ENCODE assay signal across 9 cellular contexts in the genomic region with DNA sequence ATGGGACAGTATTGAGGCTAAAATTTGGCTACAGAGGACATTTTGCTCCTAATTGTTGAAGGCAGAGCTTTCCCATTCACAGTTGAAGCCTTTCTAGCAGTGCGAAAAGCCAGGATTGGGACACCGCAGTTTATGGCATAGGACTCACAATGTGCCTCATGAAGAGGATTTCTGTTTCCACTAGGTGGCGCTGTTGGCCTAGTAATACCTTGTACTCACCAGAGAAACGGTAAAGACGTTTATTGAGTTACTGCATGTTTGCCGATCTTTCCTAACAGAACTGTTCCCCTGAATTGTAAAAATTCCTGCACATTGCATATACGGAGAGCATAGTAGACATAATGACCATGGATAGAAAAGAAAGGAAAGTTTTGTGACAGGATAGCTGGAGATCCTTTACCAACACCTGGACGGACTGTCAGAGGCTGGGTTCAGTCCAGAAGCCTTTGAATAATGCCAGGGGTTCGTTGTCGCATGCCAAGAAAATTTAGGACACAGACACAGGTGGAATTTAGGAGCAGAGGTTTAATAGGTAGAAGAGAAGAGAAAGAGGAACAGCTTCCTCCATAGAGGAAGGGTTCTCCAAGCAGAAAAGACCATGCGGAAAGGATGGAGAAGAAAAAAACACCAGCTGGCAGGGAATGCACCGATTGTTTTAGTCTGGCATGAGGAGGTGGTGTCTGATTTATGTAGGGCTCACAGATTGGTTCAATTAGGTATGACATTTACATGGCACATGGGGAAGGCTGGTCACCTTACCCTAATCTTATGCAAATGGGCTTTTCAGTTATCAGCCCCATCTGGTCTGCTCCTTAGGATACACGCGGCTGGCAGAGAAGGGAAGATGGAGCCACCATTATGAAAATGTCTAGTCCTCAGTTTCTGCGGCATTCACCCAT. TPM values are rescaled to one million over a fixed set of nuclear protein-coding genes. Genes with fewer than 3 reads are reported as not detected.
A peak's percentile ranks its signal among the peaks of the same experiment; 100 is the strongest.
DNase-seq lines count a peak whose midpoint lies in the region; ATAC-seq and TF ChIP-seq lines count a peak whose summit lies in the region.
"Had no signal": no experiment of that assay in that cellular context is flagged by ENCODE, and none has a peak within 500 bp of the region (broad histone marks: within the 10 kb centered on the region; RNA-seq: fewer than 3 reads in every experiment).

No MANE protein-coding gene starts in this region.

- peak; percentile 77 for DNase-seq in activated CD8-positive, alpha-beta memory T cell treated with anti-CD3 and anti-CD28 coated beads, Interleukin-2, amount 10 ng/mL, durations not matched to agents 7 days and 5 days
- DNase-seq in activated CD8-positive, alpha-beta memory T cell treated with anti-CD3 and anti-CD28 coated beads for 24 hours = no peak
- DNase-seq in NCI-H446 treated with DMSO at 0.1 percent for 48 hours (lab: John Stamatoyannopoulos, UW) (peak; percentile 41), fibroblast of lung (ENCODE audit: low read depth in 2 of 2) (peak; percentile 41 to 76), osteocyte (ENCODE audit: extremely low spot score, unreplicated experiment) (peak; percentile 88)
- peak; percentile 41 for DNase-seq in activated CD4-positive, CD25-positive, alpha-beta regulatory T cell treated with anti-CD3 and anti-CD28 coated beads, Interleukin-2, amount 50 U/mL, for 72 hours

- no peak overlapping the region for H3K27ac Mint-ChIP-seq in activated CD8-positive, alpha-beta memory T cell treated with anti-CD3 and anti-CD28 coated beads, Interleukin-2, amount 10 ng/mL, durations not matched to agents 7 days and 5 days
- H3K27ac Mint-ChIP-seq in osteocyte (ENCODE audit: unreplicated experiment) = no peak overlapping the region

- no peaks in the 10 kb centered on the region for H3K9me3 ChIP-seq in fibroblast of lung (ENCODE audit: control insufficient read depth, insufficient read depth, low read depth, low read length)

- no peak overlapping the region for H3K27ac ChIP-seq in fibroblast of lung (ENCODE audit: insufficient read depth, low read length)

- CTCF ChIA-PET in activated CD8-positive, alpha-beta memory T cell treated with anti-CD3 and anti-CD28 coated beads, Interleukin-2, amount 10 ng/mL, durations not matched to agents 7 days and 5 days (lab: Charles Lee) = interaction anchor here (1.5 to 3.1 kb wide), 6 partner anchors 10 to 754 kb away, joined by 3 to 17 read pairs (median 5); partner anchors contain the start of gene OR51D1

- H3K79me2 ChIP-seq in fibroblast of lung (ENCODE audit: control insufficient read depth, insufficient read depth, low read length) = no peaks in the 10 kb centered on the region

- no peaks in the 10 kb centered on the region for H4K20me1 ChIP-seq in fibroblast of lung (ENCODE audit: control insufficient read depth, extremely low read depth, insufficient read depth, low read length)

- H2AFZ ChIP-seq in fibroblast of lung (ENCODE audit: low read length) = no peak overlapping the region

- H3K4me3 ChIP-seq in fibroblast of lung (replicated peaks in 1 of 4; ENCODE audit: control extremely low read depth in 1 of 4, insufficient read depth in 1 of 4, low read depth in 3 of 4, low read length in 4 of 4) = no peak overlapping the region

- peak; percentile 58 to 66 for TF ChIP-seq CTCF in fibroblast of lung (conservative IDR thresholded peaks at IDR 0.05 in 1 of 2, IDR thresholded peaks at IDR 0.05 in 1 of 2; ENCODE audit: low read depth in 1 of 2, low read length in 2 of 2)
- TF ChIP-seq CTCF in osteocyte (IDR thresholded peaks at IDR 0.05) = peak; percentile 83

- peaks cover 36% of the 10 kb centered on the region for H3K27me3 Mint-ChIP-seq in activated CD8-positive, alpha-beta memory T cell treated with anti-CD3 and anti-CD28 coated beads, Interleukin-2, amount 10 ng/mL, durations not matched to agents 7 days and 5 days
- H3K27me3 Mint-ChIP-seq in osteocyte (ENCODE audit: unreplicated experiment) = peaks cover 70% of the 10 kb centered on the region

- no peaks in the 10 kb centered on the region for H3K27me3 ChIP-seq in fibroblast of lung (ENCODE audit: control insufficient read depth, insufficient read depth, low read length)

- no peaks in the 10 kb centered on the region for H3K36me3 ChIP-seq in fibroblast of lung (ENCODE audit: control insufficient read depth, insufficient read depth, low read length)

- no peak overlapping the region for H3K9ac ChIP-seq in fibroblast of lung (ENCODE audit: insufficient read depth, low read length)

- no peak overlapping the region for H3K4me3 Mint-ChIP-seq in activated CD8-positive, alpha-beta memory T cell treated with anti-CD3 and anti-CD28 coated beads, Interleukin-2, amount 10 ng/mL, durations not matched to agents 7 days and 5 days
- H3K4me3 Mint-ChIP-seq in osteocyte (ENCODE audit: unreplicated experiment) = no peak overlapping the region

- H3K4me2 ChIP-seq in fibroblast of lung (ENCODE audit: extremely low read depth, insufficient read depth, low read length) = no peak overlapping the region

- no peaks in the 10 kb centered on the region for H3K36me3 Mint-ChIP-seq in activated CD8-positive, alpha-beta memory T cell treated with anti-CD3 and anti-CD28 coated beads, Interleukin-2, amount 10 ng/mL, durations not matched to agents 7 days and 5 days
- H3K36me3 Mint-ChIP-seq in osteocyte (ENCODE audit: unreplicated experiment) = no peaks in the 10 kb centered on the region

- peaks cover 3% of the 10 kb centered on the region for H3K9me3 Mint-ChIP-seq in activated CD8-positive, alpha-beta memory T cell treated with anti-CD3 and anti-CD28 coated beads, Interleukin-2, amount 10 ng/mL, durations not matched to agents 7 days and 5 days (ENCODE audit: low read depth)
- no peaks in the 10 kb centered on the region for H3K9me3 Mint-ChIP-seq in osteocyte (ENCODE audit: unreplicated experiment)

- H3K4me1 Mint-ChIP-seq in activated CD8-positive, alpha-beta memory T cell treated with anti-CD3 and anti-CD28 coated beads, Interleukin-2, amount 10 ng/mL, durations not matched to agents 7 days and 5 days = no peaks in the 10 kb centered on the region
- H3K4me1 Mint-ChIP-seq in osteocyte (ENCODE audit: unreplicated experiment) = peaks cover 2% of the 10 kb centered on the region

- ATAC-seq in activated CD8-positive, alpha-beta memory T cell treated with anti-CD3 and anti-CD28 coated beads, Interleukin-2, amount 10 ng/mL, durations not matched to agents 7 days and 5 days = peak; percentile 63
- ATAC-seq in HG03432 (IDR thresholded peaks at IDR 0.05; ENCODE audit: unreplicated experiment) (peak; percentile 78), HG02970 (IDR thresholded peaks at IDR 0.05; ENCODE audit: low FRiP score, unreplicated experiment) (no peak)

- no peaks in the 10 kb centered on the region for H3K4me1 ChIP-seq in fibroblast of lung (ENCODE audit: control insufficient read depth, extremely low read depth, insufficient read depth, low read length)

RNA-seq across cellular contexts. Expression of gene OR51D1, which starts 10.8 kb away (rescaled TPM):
- not detected for total RNA-seq in activated CD8-positive, alpha-beta memory T cell treated with anti-CD3 and anti-CD28 coated beads, Interleukin-2, amount 10 ng/mL, durations not matched to agents 7 days and 5 days
- total RNA-seq in fibroblast of lung (not detected in 2 replicates), osteocyte (not detected in 2 replicates)
- polyA plus RNA-seq in fibroblast of lung = not detected in 2 replicates
- polyA plus RNA-seq in fibroblast of lung (2012) = not detected in 2 replicates
- polyA minus RNA-seq in fibroblast of lung (ENCODE audit: low replicate concordance) = not detected in 2 replicates
- total RNA-seq: temporal lobe had no signal

RNA-seq across cellular contexts. Expression of gene OR51E1, which starts 17.3 kb away (rescaled TPM):
- total RNA-seq in activated CD8-positive, alpha-beta memory T cell treated with anti-CD3 and anti-CD28 coated beads, Interleukin-2, amount 10 ng/mL, durations not matched to agents 7 days and 5 days = not detected
- not detected in 2 replicates for total RNA-seq in fibroblast of lung
- polyA plus RNA-seq in fibroblast of lung = not detected in 2 replicates
- polyA plus RNA-seq in fibroblast of lung (2012) = not detected in 2 replicates
- not detected in 2 replicates for polyA minus RNA-seq in fibroblast of lung (ENCODE audit: low replicate concordance)
- total RNA-seq in osteocyte = 0.81 and 1.1 TPM in 2 replicates

RNA-seq across cellular contexts. Expression of gene TRIM68, which starts 18.4 kb away (rescaled TPM):
- 10 to 100 TPM; 14.9 to 15.9 TPM for total RNA-seq in activated CD8-positive, alpha-beta memory T cell treated with anti-CD3 and anti-CD28 coated beads, Interleukin-2, amount 10 ng/mL, durations not matched to agents 7 days and 5 days
- total RNA-seq in fibroblast of lung (11.1 and 12.1 TPM in 2 replicates), osteocyte (10.7 and 13.8 TPM in 2 replicates)
- 6.5 and 6.6 TPM in 2 replicates for polyA plus RNA-seq in fibroblast of lung
- 5.8 and 6.2 TPM in 2 replicates for polyA plus RNA-seq in fibroblast of lung (2012)
- 7.8 and 8.4 TPM in 2 replicates for polyA minus RNA-seq in fibroblast of lung (ENCODE audit: low replicate concordance)

RNA-seq across cellular contexts. Expression of gene OR52I1, which starts 32.6 kb away (rescaled TPM):
- not detected for total RNA-seq in activated CD8-positive, alpha-beta memory T cell treated with anti-CD3 and anti-CD28 coated beads, Interleukin-2, amount 10 ng/mL, durations not matched to agents 7 days and 5 days
- not detected in 2 replicates for total RNA-seq in fibroblast of lung
- polyA plus RNA-seq in fibroblast of lung = not detected in 2 replicates
- not detected in 2 replicates for polyA plus RNA-seq in fibroblast of lung (2012)
- not detected in 2 replicates for polyA minus RNA-seq in fibroblast of lung (ENCODE audit: low replicate concordance)
- not detected in 2 replicates for total RNA-seq in osteocyte
- total RNA-seq: temporal lobe had no signal

RNA-seq across cellular contexts. Expression of gene OR52I2, which starts 44.9 kb away (rescaled TPM):
- not detected for total RNA-seq in activated CD8-positive, alpha-beta memory T cell treated with anti-CD3 and anti-CD28 coated beads, Interleukin-2, amount 10 ng/mL, durations not matched to agents 7 days and 5 days
- not detected in 2 replicates for total RNA-seq in fibroblast of lung
- polyA plus RNA-seq in fibroblast of lung = not detected in 2 replicates
- not detected in 2 replicates for polyA plus RNA-seq in fibroblast of lung (2012)
- not detected in 2 replicates for polyA minus RNA-seq in fibroblast of lung (ENCODE audit: low replicate concordance)
- not detected in 2 replicates for total RNA-seq in osteocyte
- total RNA-seq: temporal lobe had no signal
